ENCODE assay signal across 8 cellular contexts in genomic region chr1:111222308-111223125, GRCh38.
DNase-seq lines count a peak whose midpoint lies in the region; ATAC-seq lines count a peak whose summit lies in the region.

No MANE protein-coding gene starts in this region.

- H3K9me3 ChIP-seq in endocrine pancreas (ENCODE audit: control insufficient read depth, low read length), result no peaks in the 10 kb centered on the region

- H3K4me3 ChIP-seq in endocrine pancreas (ENCODE audit: control insufficient read depth, insufficient read depth, low read length), result no peak overlapping the region

- no peaks in the 10 kb centered on the region for H3K4me1 ChIP-seq in endocrine pancreas (ENCODE audit: control insufficient read depth, insufficient read depth, low read length)

- H3K27me3 ChIP-seq in endocrine pancreas (ENCODE audit: control insufficient read depth, insufficient read depth, low read length), result no peaks in the 10 kb centered on the region

- DNase-seq in NCI-H1417 (lab: John Stamatoyannopoulos, UW) (peak; percentile 47 to 79 (median 69)), NCI-H1417 treated with DMSO at 0.1 percent for 48 hours (lab: John Stamatoyannopoulos, UW) (no peak), NCI-H82 (lab: John Stamatoyannopoulos, UW) (peak; percentile 86), midbrain (lab: John Stamatoyannopoulos, UW) (peak; percentile 64)
- peak; percentile 92 for DNase-seq in activated CD8-positive, alpha-beta memory T cell treated with anti-CD3 and anti-CD28 coated beads for 24 hours
- peak; percentile 56 for DNase-seq in stimulated activated CD8-positive, alpha-beta memory T cell treated with anti-CD3 and anti-CD28 coated beads, Interleukin-7, amount 100 ng/mL, for 24 hours (ENCODE audit: low read depth)

- H3K36me3 ChIP-seq in endocrine pancreas (ENCODE audit: control insufficient read depth, insufficient read depth, low read length), result no peaks in the 10 kb centered on the region

- peak; percentile 21 for ATAC-seq in HG03378 (IDR thresholded peaks at IDR 0.05; ENCODE audit: unreplicated experiment)

- peak overlapping the region; percentile 10 for H3K9ac ChIP-seq in endocrine pancreas (ENCODE audit: control insufficient read depth, insufficient read depth, low read length)
